2 cellular contexts compared by ENCODE assay signal in the genomic region with DNA sequence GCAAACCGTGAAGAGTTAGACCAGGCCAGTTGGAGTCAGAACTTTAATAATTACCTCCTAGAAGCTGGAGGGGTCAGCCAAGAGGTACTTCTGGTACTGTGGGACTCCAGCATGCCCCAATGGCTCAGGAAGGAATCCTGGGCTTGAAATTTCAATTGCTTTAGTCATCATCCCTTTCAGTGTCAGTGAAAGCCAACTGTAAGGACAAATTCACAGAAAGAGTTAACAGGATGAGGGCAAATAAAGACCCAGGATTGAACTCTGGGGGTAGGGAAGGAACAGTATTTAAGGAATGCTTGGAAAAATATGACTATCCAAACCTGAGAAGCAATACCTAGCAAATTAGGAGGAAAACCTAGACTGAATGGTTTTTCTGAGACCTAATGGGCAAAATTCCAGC.
TF ChIP-seq lines count a peak whose summit lies in the region.

No MANE protein-coding gene starts in this region.

TF ChIP-seq in H1, 55 proteins besides CTCF, POLR2A, EP300 and RAD21:
- TF ChIP-seq CBX8 (IDR thresholded peaks at IDR 0.05; ENCODE audit: borderline replicate concordance, low read depth, low read length) (no peak), BACH1 (IDR thresholded peaks at IDR 0.05; ENCODE audit: low read length) (no peak), TAF7 (optimal IDR thresholded peaks at IDR 0.05; ENCODE audit: borderline replicate concordance, low read depth, low read length) (no peak), CHD2 (IDR thresholded peaks at IDR 0.05; ENCODE audit: low read length) (no peak), NANOG (IDR thresholded peaks at IDR 0.05; ENCODE audit: insufficient read depth, low read depth, low read length, poor library complexity, severe bottlenecking) (no peak), SP1 (IDR thresholded peaks at IDR 0.05; ENCODE audit: low read depth, low read length) (no peak), CTBP2 (IDR thresholded peaks at IDR 0.05; ENCODE audit: borderline replicate concordance, insufficient read depth, insufficient read length, low read length) (no peak), GABPA (IDR thresholded peaks at IDR 0.05; ENCODE audit: borderline replicate concordance, insufficient read depth, low read length) (no peak), JUND (IDR thresholded peaks at IDR 0.05; ENCODE audit: low read length) (peak; percentile 79), TEAD4 (IDR thresholded peaks at IDR 0.05; ENCODE audit: low read depth, low read length) (peak; percentile 23; the same call in 1 of the 2 replicates)
- TF ChIP-seq, protein P1, sequence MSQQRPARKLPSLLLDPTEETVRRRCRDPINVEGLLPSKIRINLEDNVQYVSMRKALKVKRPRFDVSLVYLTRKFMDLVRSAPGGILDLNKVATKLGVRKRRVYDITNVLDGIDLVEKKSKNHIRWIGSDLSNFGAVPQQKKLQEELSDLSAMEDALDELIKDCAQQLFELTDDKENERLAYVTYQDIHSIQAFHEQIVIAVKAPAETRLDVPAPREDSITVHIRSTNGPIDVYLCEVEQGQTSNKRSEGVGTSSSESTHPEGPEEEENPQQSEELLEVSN (IDR thresholded peaks at IDR 0.05) = no peak
- TF ChIP-seq, protein P2, sequence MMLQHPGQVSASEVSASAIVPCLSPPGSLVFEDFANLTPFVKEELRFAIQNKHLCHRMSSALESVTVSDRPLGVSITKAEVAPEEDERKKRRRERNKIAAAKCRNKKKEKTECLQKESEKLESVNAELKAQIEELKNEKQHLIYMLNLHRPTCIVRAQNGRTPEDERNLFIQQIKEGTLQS (IDR thresholded peaks at IDR 0.05; ENCODE audit: insufficient read depth, low read depth, low read length) = no peak

TF ChIP-seq in HepG2, 621 proteins besides CTCF, POLR2A, EP300 and RAD21:
- no peak for TF ChIP-seq CENPX (CRISPR knock-in tag; IDR thresholded peaks at IDR 0.05)
- TF ChIP-seq ZNF614 (CRISPR knock-in tag; IDR thresholded peaks at IDR 0.05; ENCODE audit: borderline replicate concordance) = no peak
- no peak for TF ChIP-seq ZNF768 (CRISPR knock-in tag; IDR thresholded peaks at IDR 0.05)
- TF ChIP-seq ZFX (CRISPR knock-in tag; IDR thresholded peaks at IDR 0.05; ENCODE audit: low read depth) = no peak
- TF ChIP-seq HNRNPL (IDR thresholded peaks at IDR 0.05; ENCODE audit: low read depth, low read length) = no peak
- no peak for TF ChIP-seq ZNF17 (CRISPR knock-in tag; IDR thresholded peaks at IDR 0.05)
- TF ChIP-seq, protein P3, sequence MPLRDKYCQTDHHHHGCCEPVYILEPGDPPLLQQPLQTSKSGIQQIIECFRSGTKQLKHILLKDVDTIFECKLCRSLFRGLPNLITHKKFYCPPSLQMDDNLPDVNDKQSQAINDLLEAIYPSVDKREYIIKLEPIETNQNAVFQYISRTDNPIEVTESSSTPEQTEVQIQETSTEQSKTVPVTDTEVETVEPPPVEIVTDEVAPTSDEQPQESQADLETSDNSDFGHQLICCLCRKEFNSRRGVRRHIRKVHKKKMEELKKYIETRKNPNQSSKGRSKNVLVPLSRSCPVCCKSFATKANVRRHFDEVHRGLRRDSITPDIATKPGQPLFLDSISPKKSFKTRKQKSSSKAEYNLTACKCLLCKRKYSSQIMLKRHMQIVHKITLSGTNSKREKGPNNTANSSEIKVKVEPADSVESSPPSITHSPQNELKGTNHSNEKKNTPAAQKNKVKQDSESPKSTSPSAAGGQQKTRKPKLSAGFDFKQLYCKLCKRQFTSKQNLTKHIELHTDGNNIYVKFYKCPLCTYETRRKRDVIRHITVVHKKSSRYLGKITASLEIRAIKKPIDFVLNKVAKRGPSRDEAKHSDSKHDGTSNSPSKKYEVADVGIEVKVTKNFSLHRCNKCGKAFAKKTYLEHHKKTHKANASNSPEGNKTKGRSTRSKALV (CRISPR knock-in tag; IDR thresholded peaks at IDR 0.05) = no peak
- TF ChIP-seq, protein P4, sequence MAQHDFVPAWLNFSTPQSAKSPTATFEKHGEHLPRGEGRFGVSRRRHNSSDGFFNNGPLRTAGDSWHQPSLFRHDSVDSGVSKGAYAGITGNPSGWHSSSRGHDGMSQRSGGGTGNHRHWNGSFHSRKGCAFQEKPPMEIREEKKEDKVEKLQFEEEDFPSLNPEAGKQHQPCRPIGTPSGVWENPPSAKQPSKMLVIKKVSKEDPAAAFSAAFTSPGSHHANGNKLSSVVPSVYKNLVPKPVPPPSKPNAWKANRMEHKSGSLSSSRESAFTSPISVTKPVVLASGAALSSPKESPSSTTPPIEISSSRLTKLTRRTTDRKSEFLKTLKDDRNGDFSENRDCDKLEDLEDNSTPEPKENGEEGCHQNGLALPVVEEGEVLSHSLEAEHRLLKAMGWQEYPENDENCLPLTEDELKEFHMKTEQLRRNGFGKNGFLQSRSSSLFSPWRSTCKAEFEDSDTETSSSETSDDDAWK (CRISPR knock-in tag; IDR thresholded peaks at IDR 0.05) = no peak
- no peak for TF ChIP-seq SOX13 (IDR thresholded peaks at IDR 0.05)
- no peak for TF ChIP-seq SOX13 (CRISPR knock-in tag; conservative IDR thresholded peaks at IDR 0.05 in 1 of 2, IDR thresholded peaks at IDR 0.05 in 1 of 2)
- no peak for TF ChIP-seq RXRA (CRISPR knock-in tag; IDR thresholded peaks at IDR 0.05)
- TF ChIP-seq ZNF260 (CRISPR knock-in tag; IDR thresholded peaks at IDR 0.05; ENCODE audit: borderline replicate concordance, low read depth) = no peak
- no peak for TF ChIP-seq ZNF224 (CRISPR knock-in tag; IDR thresholded peaks at IDR 0.05)
- no peak for TF ChIP-seq ZNF33B (CRISPR knock-in tag; IDR thresholded peaks at IDR 0.05)
- TF ChIP-seq CEBPG (CRISPR knock-in tag; IDR thresholded peaks at IDR 0.05) = no peak
- no peak for TF ChIP-seq ISX (CRISPR knock-in tag; conservative IDR thresholded peaks at IDR 0.05)
